8 cellular contexts compared by ENCODE assay signal in the genomic region with DNA sequence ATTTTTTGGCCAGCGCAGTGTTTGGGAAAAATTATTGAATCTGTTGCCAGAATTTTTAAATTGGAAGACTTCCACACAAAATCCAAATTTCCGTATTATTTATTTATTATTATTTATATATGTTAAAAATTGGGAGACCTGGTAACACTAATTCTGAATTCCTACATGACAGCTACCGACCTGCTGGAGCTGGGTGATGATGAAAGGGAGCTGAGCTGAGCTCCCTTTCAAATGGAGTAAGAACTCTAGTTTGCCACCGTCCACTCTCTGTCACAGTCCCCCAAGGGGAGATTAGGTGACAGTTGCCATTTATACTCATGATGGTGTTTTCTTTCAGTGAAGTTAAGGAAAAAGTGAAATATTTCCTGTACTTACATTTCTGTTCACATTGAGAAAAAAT. TPM values are rescaled to one million over a fixed set of nuclear protein-coding genes. Genes with fewer than 3 reads are reported as not detected.
DNase-seq lines count a peak whose midpoint lies in the region; ATAC-seq and TF ChIP-seq lines count a peak whose summit lies in the region.

No MANE protein-coding gene starts in this region.

- no peaks in the 10 kb centered on the region for H3K9me3 ChIP-seq in left ventricle myocardium inferior (replicated peaks)
- H3K9me3 ChIP-seq in mesodermal cell (ENCODE audit: control insufficient read depth, low read length) = no peaks in the 10 kb centered on the region
- H3K9me3 ChIP-seq in vagina = no peaks in the 10 kb centered on the region

- H3K4me3 ChIP-seq in left ventricle myocardium inferior = peak overlapping the region; percentile 94
- peak overlapping the region; percentile 58 for H3K4me3 ChIP-seq in astrocyte of the cerebellum (ENCODE audit: low read depth, low read length)
- H3K4me3 ChIP-seq in mesodermal cell (ENCODE audit: extremely low read depth, insufficient read depth, low read length, poor library complexity, severe bottlenecking) = peak overlapping the region; percentile 64
- peak overlapping the region; percentile 69 to 84 for H3K4me3 ChIP-seq in vagina

- WGBS in mesodermal cell (ENCODE audit: insufficient coverage in 2 of 2), 2 experiments = no CpG with 5 or more reads among the region's 4 CpGs

- TF ChIP-seq POLR2A in vagina (IDR thresholded peaks at IDR 0.05) = no peak

- peak overlapping the region; percentile 97 for H3K27ac ChIP-seq in left ventricle myocardium inferior (replicated peaks)
- H3K27ac ChIP-seq in mesodermal cell (ENCODE audit: low read depth, low read length, severe bottlenecking) = no peak overlapping the region
- peak overlapping the region; percentile 91 for H3K27ac ChIP-seq in vagina

- TF ChIP-seq CTCF in left ventricle myocardium inferior (IDR thresholded peaks at IDR 0.05; ENCODE audit: borderline replicate concordance) = no peak
- TF ChIP-seq CTCF in astrocyte of the cerebellum (IDR thresholded peaks at IDR 0.05; ENCODE audit: low read depth, low read length, missing control alignments) = no peak
- TF ChIP-seq CTCF in vagina (IDR thresholded peaks at IDR 0.05) = no peak

- H3K4me1 ChIP-seq in left ventricle myocardium inferior (peaks cover 66% of the 10 kb centered on the region), mesodermal cell (ENCODE audit: control insufficient read depth, insufficient read depth, low read length, poor library complexity, severe bottlenecking) (no peaks in the 10 kb centered on the region), vagina (peaks cover 47% of the 10 kb centered on the region)

- ATAC-seq in left cardiac atrium = no peak

- in situ Hi-C loops in astrocyte of the cerebellum (cut with HindIII; ENCODE audit: low sequenced_read_pairs) = no loop called here

- H3K27me3 ChIP-seq in left ventricle myocardium inferior (ENCODE audit: low read depth) (no peaks in the 10 kb centered on the region), vagina (no peaks in the 10 kb centered on the region)

- H3K36me3 ChIP-seq in left ventricle myocardium inferior (no peaks in the 10 kb centered on the region), mesodermal cell (ENCODE audit: control insufficient read depth, insufficient read depth, low read length) (no peaks in the 10 kb centered on the region), vagina (no peaks in the 10 kb centered on the region)

- DNase-seq in left ventricle myocardium inferior = no peak
- DNase-seq in left cardiac atrium = no peak
- DNase-seq in astrocyte of the cerebellum (ENCODE audit: low read depth) = no peak
- DNase-seq in vagina (ENCODE audit: extremely low spot score in 2 of 2) = no peak
- no peak for DNase-seq in NCI-H748 treated with DMSO at 0.1 percent for 48 hours (lab: John Stamatoyannopoulos, UW)
- DNase-seq in DMS53 (lab: John Stamatoyannopoulos, UW) = no peak
- no peak for DNase-seq in RPMI8226

- intact Hi-C loops in left ventricle myocardium inferior (cut with micrococcal nuclease) (loop anchor here (5.0 kb wide), 1 partner anchor 71 kb away; no protein-coding TSS in a partner anchor), left cardiac atrium (cut with DNase I) (loop anchor here (10.0 kb wide), 2 partner anchors 64 to 74 kb away; no protein-coding TSS in a partner anchor), vagina (cut with DNase I) (loop anchor here (10.0 kb wide), 1 partner anchor 74 kb away; no protein-coding TSS in a partner anchor)

RNA-seq across cellular contexts. Expression of gene CRTC3, which starts 1.4 kb away (rescaled TPM):
- total RNA-seq in left ventricle myocardium inferior (24.1 TPM), left cardiac atrium (10 to 100 TPM; 23.1 to 29.4 TPM), vagina (43.5 TPM)
- 13.6 TPM for polyA plus RNA-seq in mesodermal cell (2013, experiment 1 of 2)
- 12.4 TPM for polyA plus RNA-seq in mesodermal cell (2013, experiment 2 of 2)
